In genomic region chr1:231478800-231479199, GRCh38 we compare ENCODE assay signal across 31 cellular contexts.
"Had no signal": no experiment of that assay in that cellular context is flagged by ENCODE, and none has a peak within 500 bp of the region (broad histone marks: within the 10 kb centered on the region; RNA-seq: fewer than 3 reads in every experiment).

No MANE protein-coding gene starts in this region.

- H3K36me3 Mint-ChIP-seq: activated CD4-positive, alpha-beta memory T cell treated with anti-CD3 and anti-CD28 coated beads for 36 hours; activated naive CD4-positive, alpha-beta T cell treated with anti-CD3 and anti-CD28 coated beads, Interleukin-2, amount 10 ng/mL, durations not matched to agents 7 days and 5 days; activated naive CD8-positive, alpha-beta T cell had no signal

- ATAC-seq: activated CD4-positive, alpha-beta T cell treated with anti-CD3 and anti-CD28 coated beads for 36 hours; activated CD4-positive, CD25-positive, alpha-beta regulatory T cell treated with anti-CD3 and anti-CD28 coated beads, Interleukin-2, amount 50 U/mL, for 24 hours; activated T-cell treated with anti-CD3 and anti-CD28 coated beads, Interleukin-2, amount 50 U/mL, for 4 hours; Panc1 had no signal

- H3K9me3 ChIP-seq: SJCRH30 had no signal

- H3K27ac Mint-ChIP-seq: activated CD4-positive, alpha-beta memory T cell treated with anti-CD3 and anti-CD28 coated beads for 36 hours; activated CD4-positive, alpha-beta T cell treated with anti-CD3 and anti-CD28 coated beads for 36 hours; activated naive CD4-positive, alpha-beta T cell treated with anti-CD3 and anti-CD28 coated beads, Interleukin-2, amount 10 ng/mL, durations not matched to agents 7 days and 5 days; activated naive CD8-positive, alpha-beta T cell had no signal

- H3K9me3 Mint-ChIP-seq: activated CD4-positive, alpha-beta memory T cell treated with anti-CD3 and anti-CD28 coated beads for 36 hours; activated naive CD4-positive, alpha-beta T cell treated with anti-CD3 and anti-CD28 coated beads, Interleukin-2, amount 10 ng/mL, durations not matched to agents 7 days and 5 days had no signal

- H3K4me1 Mint-ChIP-seq: activated CD4-positive, alpha-beta T cell treated with anti-CD3 and anti-CD28 coated beads for 36 hours; activated naive CD4-positive, alpha-beta T cell treated with anti-CD3 and anti-CD28 coated beads, Interleukin-2, amount 10 ng/mL, durations not matched to agents 7 days and 5 days had no signal

- H3K36me3 ChIP-seq: brain microvascular endothelial cell, SJCRH30 had no signal

- H3K4me3 Mint-ChIP-seq: activated CD4-positive, alpha-beta memory T cell treated with anti-CD3 and anti-CD28 coated beads for 36 hours; activated CD4-positive, alpha-beta T cell treated with anti-CD3 and anti-CD28 coated beads for 36 hours; activated naive CD4-positive, alpha-beta T cell treated with anti-CD3 and anti-CD28 coated beads, Interleukin-2, amount 10 ng/mL, durations not matched to agents 7 days and 5 days; activated naive CD8-positive, alpha-beta T cell; activated T-cell treated with anti-CD3 and anti-CD28 coated beads, Interleukin-2, amount 50 U/mL, for 4 hours had no signal

- H3K27me3 ChIP-seq: brain microvascular endothelial cell, SJCRH30 had no signal

- H3K27ac ChIP-seq: brain microvascular endothelial cell, SJCRH30, SK-N-MC had no signal

- H3K4me1 ChIP-seq: SJCRH30 had no signal

- DNase-seq: activated CD4-positive, alpha-beta memory T cell treated with anti-CD3 and anti-CD28 coated beads for 36 hours; activated CD4-positive, alpha-beta T cell treated with anti-CD3 and anti-CD28 coated beads for 36 hours; activated CD4-positive, alpha-beta T cell treated with anti-CD3 and anti-CD28 coated beads, Interleukin-2, amount 50 U/mL, for 1 hour; activated CD8-positive, alpha-beta memory T cell treated with anti-CD3 and anti-CD28 coated beads, Interleukin-2, amount 50 U/mL, for 4 hours; activated effector memory CD4-positive, alpha-beta T cell treated with Interleukin-2 at 50 U/mL for 16 hours; activated naive CD4-positive, alpha-beta T cell treated with anti-CD3 and anti-CD28 coated beads, Interleukin-2, amount 10 ng/mL, durations not matched to agents 7 days and 5 days; activated T-cell treated with anti-CD3 and anti-CD28 coated beads for 4 hours; activated T-cell treated with anti-CD3 and anti-CD28 coated beads, Interleukin-2, amount 50 U/mL, for 4 hours; amniotic stem cell; aorta; brain microvascular endothelial cell; central memory CD4-positive, alpha-beta T cell; MM.1S; MV-4-11; NCI-H1092; NCI-H1417; NCI-H146; NCI-H187 treated with DMSO at 0.1 percent for 48 hours; NCI-H2081; NCI-H2171 treated with DMSO at 0.1 percent for 48 hours; NCI-H2227 treated with DMSO at 0.1 percent for 48 hours; NCI-H446; NCI-H510A treated with DMSO at 0.1 percent for 48 hours; NCI-H69; NCI-H82; SHP77; SJCRH30 had no signal

- H3K4me3 ChIP-seq: SJCRH30, SK-N-MC had no signal
